26 cellular contexts compared by ENCODE assay signal in genomic region chr17:49680314-49680713, GRCh38. TPM values are rescaled to one million over a fixed set of nuclear protein-coding genes. Genes with fewer than 3 reads are reported as not detected.
DNase-seq lines count a peak whose midpoint lies in the region; ATAC-seq and TF ChIP-seq lines count a peak whose summit lies in the region.
"Had no signal": no experiment of that assay in that cellular context is flagged by ENCODE, and none has a peak within 500 bp of the region (broad histone marks: within the 10 kb centered on the region; RNA-seq: fewer than 3 reads in every experiment).

No MANE protein-coding gene starts in this region.

- peaks cover 22% of the 10 kb centered on the region for H3K4me1 Mint-ChIP-seq in activated T-cell treated with anti-CD3 and anti-CD28 coated beads, Interleukin-2, amount 50 U/mL, for 24 hours (ENCODE audit: low read depth)
- peaks cover 19% of the 10 kb centered on the region for H3K4me1 Mint-ChIP-seq in glutamatergic neuron (ENCODE audit: low read depth, unreplicated experiment)

- H3K27ac ChIP-seq in tibial artery, result peak overlapping the region in 1 of 2 donors; percentile 44
- H3K27ac ChIP-seq: vagina, VCaP had no signal

- no peak overlapping the region for H3K4me3 ChIP-seq in tibial artery
- H3K4me3 ChIP-seq: vagina had no signal

- no peak overlapping the region for H3K4me3 Mint-ChIP-seq in activated T-cell treated with anti-CD3 and anti-CD28 coated beads, Interleukin-2, amount 50 U/mL, for 24 hours
- H3K4me3 Mint-ChIP-seq in glutamatergic neuron (ENCODE audit: unreplicated experiment), result no peak overlapping the region
- H3K4me3 Mint-ChIP-seq: activated CD4-positive, alpha-beta T cell treated with anti-CD3 and anti-CD28 coated beads for 36 hours; activated naive CD8-positive, alpha-beta T cell treated with anti-CD3 and anti-CD28 coated beads, Interleukin-2, amount 10 ng/mL, durations not matched to agents 7 days and 5 days; effector memory CD8-positive, alpha-beta T cell; stimulated activated naive CD8-positive, alpha-beta T cell treated with anti-CD3 and anti-CD28 coated beads, Interleukin-15, amount 100 ng/mL, for 72 hours had no signal

- H3K27me3 ChIP-seq in tibial artery, result no peaks in the 10 kb centered on the region
- H3K27me3 ChIP-seq: vagina had no signal

- no peaks in the 10 kb centered on the region for H3K27me3 Mint-ChIP-seq in activated T-cell treated with anti-CD3 and anti-CD28 coated beads, Interleukin-2, amount 50 U/mL, for 24 hours
- H3K27me3 Mint-ChIP-seq in glutamatergic neuron (ENCODE audit: unreplicated experiment), result peaks cover 10% of the 10 kb centered on the region
- H3K27me3 Mint-ChIP-seq: activated CD4-positive, alpha-beta T cell treated with anti-CD3 and anti-CD28 coated beads for 36 hours; effector memory CD8-positive, alpha-beta T cell; stimulated activated naive CD8-positive, alpha-beta T cell treated with anti-CD3 and anti-CD28 coated beads, Interleukin-15, amount 100 ng/mL, for 72 hours had no signal

- no peak for ATAC-seq in GM21528 (IDR thresholded peaks at IDR 0.05; ENCODE audit: low FRiP score, unreplicated experiment)
- ATAC-seq: activated CD4-positive, alpha-beta T cell treated with anti-CD3 and anti-CD28 coated beads for 36 hours; effector memory CD8-positive, alpha-beta T cell; left lobe of liver; right cardiac atrium; stimulated activated naive CD8-positive, alpha-beta T cell treated with anti-CD3 and anti-CD28 coated beads, Interleukin-15, amount 100 ng/mL, for 72 hours had no signal

- H3K36me3 Mint-ChIP-seq in activated T-cell treated with anti-CD3 and anti-CD28 coated beads, Interleukin-2, amount 50 U/mL, for 24 hours (ENCODE audit: low read depth), result peaks cover 18% of the 10 kb centered on the region
- no peaks in the 10 kb centered on the region for H3K36me3 Mint-ChIP-seq in glutamatergic neuron (ENCODE audit: unreplicated experiment)

- TF ChIP-seq CTCF in glutamatergic neuron (IDR thresholded peaks at IDR 0.05; ENCODE audit: partially characterized antibody, unreplicated experiment) (no peak), tibial artery (IDR thresholded peaks at IDR 0.05) (no peak)

- no peaks in the 10 kb centered on the region for H3K9me3 ChIP-seq in tibial artery
- H3K9me3 ChIP-seq: vagina had no signal

- H3K27ac Mint-ChIP-seq in activated T-cell treated with anti-CD3 and anti-CD28 coated beads, Interleukin-2, amount 50 U/mL, for 24 hours, result no peak overlapping the region
- peak overlapping the region; percentile 33 for H3K27ac Mint-ChIP-seq in glutamatergic neuron (ENCODE audit: unreplicated experiment)
- H3K27ac Mint-ChIP-seq: activated CD4-positive, alpha-beta T cell treated with anti-CD3 and anti-CD28 coated beads for 36 hours; activated naive CD8-positive, alpha-beta T cell treated with anti-CD3 and anti-CD28 coated beads, Interleukin-2, amount 10 ng/mL, durations not matched to agents 7 days and 5 days; effector memory CD8-positive, alpha-beta T cell; stimulated activated naive CD8-positive, alpha-beta T cell treated with anti-CD3 and anti-CD28 coated beads, Interleukin-15, amount 100 ng/mL, for 72 hours had no signal

- no peaks in the 10 kb centered on the region for H3K36me3 ChIP-seq in tibial artery
- H3K36me3 ChIP-seq: vagina had no signal

- peak; percentile 20 for DNase-seq in activated T-cell treated with anti-CD3 and anti-CD28 coated beads, Interleukin-2, amount 50 U/mL, for 24 hours
- no peak for DNase-seq in activated T-cell treated with anti-CD3 and anti-CD28 coated beads, Interleukin-2, amount 50 U/mL, for 1 hour
- DNase-seq in NCI-H1694 treated with DMSO at 0.1 percent for 48 hours (lab: John Stamatoyannopoulos, UW), result peak; percentile 83
- no peak for DNase-seq in glutamatergic neuron
- no peak for DNase-seq in AML-193 (lab: John Stamatoyannopoulos, UW)
- DNase-seq in tibial artery, result no peak
- DNase-seq: activated CD4-positive, alpha-beta T cell treated with anti-CD3 and anti-CD28 coated beads for 36 hours; activated gamma-delta T cell; COR-L47; cortex of kidney; DMS79 treated with DMSO at 0.1 percent for 48 hours; effector memory CD8-positive, alpha-beta T cell; erythroblast; NCI-H2029; NCI-H345; NCI-H774; posterior cingulate gyrus; right cardiac atrium; SIG-M5; stimulated activated CD4-positive, alpha-beta T cell treated with anti-CD3 and anti-CD28 coated beads, Interleukin-2, amount 100 ng/mL, for 48 hours; stimulated activated naive CD8-positive, alpha-beta T cell treated with anti-CD3 and anti-CD28 coated beads, Interleukin-15, amount 100 ng/mL, for 72 hours had no signal

- peaks cover 4% of the 10 kb centered on the region for H3K9me3 Mint-ChIP-seq in activated T-cell treated with anti-CD3 and anti-CD28 coated beads, Interleukin-2, amount 50 U/mL, for 24 hours
- H3K9me3 Mint-ChIP-seq in glutamatergic neuron (ENCODE audit: unreplicated experiment), result peaks cover 16% of the 10 kb centered on the region
- H3K9me3 Mint-ChIP-seq: effector memory CD8-positive, alpha-beta T cell had no signal

- peaks cover 0 to 19% (median 8%) of the 10 kb centered on the region in 4 donors for H3K4me1 ChIP-seq in tibial artery

- intact Hi-C loops in tibial artery (cut with DNase I; ENCODE audit: low total_unique reads), result no loop called here

RNA-seq across cellular contexts. Expression of gene SPOP, which starts 2.4 kb away (rescaled TPM):
- total RNA-seq in glutamatergic neuron (ENCODE audit: unreplicated experiment), result 49.5 TPM

RNA-seq across cellular contexts. Expression of gene SLC35B1, which starts 27.4 kb away (rescaled TPM):
- total RNA-seq in glutamatergic neuron (ENCODE audit: unreplicated experiment), result 123 TPM

Comparison
In these comparisons a context has a peak if more than half of its experiments do, and no peak if none do; other contexts are left out.
1. DNase-seq: peak in activated T-cell treated with anti-CD3 and anti-CD28 coated beads, Interleukin-2, amount 50 U/mL, for 24 hours (single experiment) and NCI-H1694 treated with DMSO at 0.1 percent for 48 hours (single experiment); none in activated T-cell treated with anti-CD3 and anti-CD28 coated beads, Interleukin-2, amount 50 U/mL, for 1 hour (single experiment), glutamatergic neuron (single experiment), AML-193 (0 of 2) and tibial artery (0 of 2).